ENCODE assay signal across 24 cellular contexts in the genomic region with DNA sequence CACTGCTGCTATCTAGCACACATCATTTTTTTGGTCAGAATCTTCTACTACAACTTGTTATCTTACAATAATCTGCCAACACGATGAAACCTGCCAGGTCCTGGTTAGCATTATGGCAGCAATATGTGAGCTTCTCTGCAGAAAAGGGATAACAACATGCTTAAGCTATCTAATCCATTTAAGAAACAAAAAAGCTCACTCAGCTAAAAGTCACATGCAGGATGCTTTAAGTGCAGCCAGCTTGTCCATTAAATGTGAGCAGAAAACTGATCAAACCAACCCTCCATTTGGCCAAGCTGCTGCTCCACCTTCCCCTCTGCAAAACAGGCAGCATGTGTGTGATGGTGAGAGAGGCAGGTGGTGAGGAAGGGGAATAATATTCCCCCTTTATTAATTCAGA.
"Had no signal": no experiment of that assay in that cellular context is flagged by ENCODE, and none has a peak within 500 bp of the region (broad histone marks: within the 10 kb centered on the region; RNA-seq: fewer than 3 reads in every experiment).

No MANE protein-coding gene starts in this region.

- H3K27ac ChIP-seq: pancreas, psoas muscle, right atrium auricular region, spleen, tibial nerve, WERI-Rb-1 had no signal

- H3K4me3 ChIP-seq: pancreas, psoas muscle, right atrium auricular region, spleen, tibial nerve had no signal

- H3K9me3 Mint-ChIP-seq: activated naive CD4-positive, alpha-beta T cell treated with anti-CD3 and anti-CD28 coated beads, Interleukin-2, amount 10 ng/mL, durations not matched to agents 7 days and 5 days; activated naive CD8-positive, alpha-beta T cell treated with anti-CD3 and anti-CD28 coated beads, Interleukin-2, amount 10 ng/mL, durations not matched to agents 7 days and 5 days; central memory CD8-positive, alpha-beta T cell; naive thymus-derived CD4-positive, alpha-beta T cell had no signal

- H3K9me3 ChIP-seq: pancreas, psoas muscle, right atrium auricular region, tibial nerve had no signal

- H3K27ac Mint-ChIP-seq: activated naive CD4-positive, alpha-beta T cell treated with anti-CD3 and anti-CD28 coated beads, Interleukin-2, amount 10 ng/mL, durations not matched to agents 7 days and 5 days; activated naive CD8-positive, alpha-beta T cell treated with anti-CD3 and anti-CD28 coated beads, Interleukin-2, amount 10 ng/mL, durations not matched to agents 7 days and 5 days; T-helper 17 cell had no signal

- H3K4me1 Mint-ChIP-seq: activated naive CD4-positive, alpha-beta T cell treated with anti-CD3 and anti-CD28 coated beads, Interleukin-2, amount 10 ng/mL, durations not matched to agents 7 days and 5 days; activated naive CD8-positive, alpha-beta T cell treated with anti-CD3 and anti-CD28 coated beads, Interleukin-2, amount 10 ng/mL, durations not matched to agents 7 days and 5 days; central memory CD8-positive, alpha-beta T cell; naive thymus-derived CD4-positive, alpha-beta T cell; T-helper 17 cell had no signal

- H3K4me1 ChIP-seq: pancreas, psoas muscle, right atrium auricular region, spleen, tibial nerve had no signal

- H3K27me3 ChIP-seq: pancreas, right atrium auricular region, spleen, tibial nerve had no signal

- DNase-seq: activated CD4-positive, alpha-beta T cell treated with anti-CD3 and anti-CD28 coated beads for 48 hours; activated CD4-positive, alpha-beta T cell treated with anti-CD3 and anti-CD28 coated beads, Interleukin-2, amount 50 U/mL, for 48 hours; activated CD8-positive, alpha-beta memory T cell treated with anti-CD3 and anti-CD28 coated beads for 24 hours; activated effector memory CD4-positive, alpha-beta T cell treated with anti-CD3 and anti-CD28 coated beads, Interleukin-2, amount 50 U/mL, for 16 hours; activated naive CD4-positive, alpha-beta T cell treated with anti-CD3 and anti-CD28 coated beads, Interleukin-2, amount 10 ng/mL, durations not matched to agents 7 days and 5 days; activated naive CD8-positive, alpha-beta T cell treated with anti-CD3 and anti-CD28 coated beads, Interleukin-2, amount 10 ng/mL, durations not matched to agents 7 days and 5 days; dermis blood vessel endothelial cell; effector CD4-positive, alpha-beta T cell; hippocampal formation; left cardiac atrium; mammary epithelial cell; midbrain; naive thymus-derived CD4-positive, alpha-beta T cell; pancreas; psoas muscle; spleen; stimulated activated naive CD4-positive, alpha-beta T cell treated with Interleukin-2 at 50 U/mL for 16 hours; T-helper 17 cell; T1000; WERI-Rb-1 had no signal

- H3K4me3 Mint-ChIP-seq: activated naive CD4-positive, alpha-beta T cell treated with anti-CD3 and anti-CD28 coated beads, Interleukin-2, amount 10 ng/mL, durations not matched to agents 7 days and 5 days; activated naive CD8-positive, alpha-beta T cell treated with anti-CD3 and anti-CD28 coated beads, Interleukin-2, amount 10 ng/mL, durations not matched to agents 7 days and 5 days; central memory CD8-positive, alpha-beta T cell; naive thymus-derived CD4-positive, alpha-beta T cell; T-helper 17 cell had no signal

- H3K27me3 Mint-ChIP-seq: activated naive CD4-positive, alpha-beta T cell treated with anti-CD3 and anti-CD28 coated beads, Interleukin-2, amount 10 ng/mL, durations not matched to agents 7 days and 5 days; activated naive CD8-positive, alpha-beta T cell treated with anti-CD3 and anti-CD28 coated beads, Interleukin-2, amount 10 ng/mL, durations not matched to agents 7 days and 5 days; central memory CD8-positive, alpha-beta T cell; naive thymus-derived CD4-positive, alpha-beta T cell; T-helper 17 cell had no signal

- ATAC-seq: activated CD4-positive, CD25-positive, alpha-beta regulatory T cell treated with anti-CD3 and anti-CD28 coated beads, Interleukin-2, amount 50 U/mL, for 24 hours; left cardiac atrium; naive thymus-derived CD4-positive, alpha-beta T cell; pancreas; psoas muscle; T-helper 17 cell had no signal
